ENCODE assay signal across 16 cellular contexts in genomic region chr11:57312511-57313021, GRCh38. TPM values are rescaled to one million over a fixed set of nuclear protein-coding genes. Genes with fewer than 3 reads are reported as not detected.
DNase-seq lines count a peak whose midpoint lies in the region; ATAC-seq, FAIRE-seq and TF ChIP-seq lines count a peak whose summit lies in the region.
"Had no signal": no experiment of that assay in that cellular context is flagged by ENCODE, and none has a peak within 500 bp of the region (broad histone marks: within the 10 kb centered on the region; RNA-seq: fewer than 3 reads in every experiment).

No MANE protein-coding gene starts in this region.

- H3K27me3 Mint-ChIP-seq in nephron (ENCODE audit: low read depth) = no peaks in the 10 kb centered on the region
- H3K27me3 Mint-ChIP-seq: activated CD4-positive, alpha-beta memory T cell treated with anti-CD3 and anti-CD28 coated beads for 36 hours had no signal

- H3K27ac ChIP-seq in cardiac muscle cell (peak overlapping the region; percentile 76), colonic mucosa (peak overlapping the region; percentile 87), vagina (peak overlapping the region; percentile 93)
- H3K27ac ChIP-seq: KMS-11 had no signal

- DNase-seq in cardiac muscle cell (ENCODE audit: low read depth in 1 of 2, low spot score in 1 of 2) (no peak), left cardiac atrium (no peak), colonic mucosa (peak; percentile 44), vagina (ENCODE audit: extremely low spot score in 2 of 2) (no peak), H54 (ENCODE audit: insufficient read length, low spot score) (no peak), NCI-H1417 (lab: John Stamatoyannopoulos, UW) (no peak)
- DNase-seq: activated CD4-positive, alpha-beta memory T cell treated with anti-CD3 and anti-CD28 coated beads for 36 hours; foreskin melanocyte; NCI-H2171 treated with DMSO at 0.1 percent for 48 hours; SHP77 had no signal

- peak overlapping the region in 2 of 3 experiments; percentile 51 to 69 for H3K4me3 Mint-ChIP-seq in nephron
- H3K4me3 Mint-ChIP-seq: activated CD4-positive, alpha-beta memory T cell treated with anti-CD3 and anti-CD28 coated beads for 36 hours had no signal

- no peaks in the 10 kb centered on the region for H3K9me3 ChIP-seq in cardiac muscle cell (ENCODE audit: low read depth)
- H3K9me3 ChIP-seq in colonic mucosa = no peaks in the 10 kb centered on the region
- H3K9me3 ChIP-seq in vagina = no peaks in the 10 kb centered on the region

- H3K4me3 ChIP-seq in cardiac muscle cell (no peak overlapping the region), colonic mucosa (no peak overlapping the region), vagina (no peak overlapping the region)

- no peaks in the 10 kb centered on the region for H3K9me3 Mint-ChIP-seq in nephron
- H3K9me3 Mint-ChIP-seq: activated CD4-positive, alpha-beta memory T cell treated with anti-CD3 and anti-CD28 coated beads for 36 hours; CD14-positive monocyte had no signal

- H3K4me1 ChIP-seq in cardiac muscle cell (ENCODE audit: low read depth) (peaks cover 26% of the 10 kb centered on the region), colonic mucosa (peaks cover 11% of the 10 kb centered on the region), vagina (peaks cover 85% of the 10 kb centered on the region)

- TF ChIP-seq POLR2A in vagina (IDR thresholded peaks at IDR 0.05) = no peak
- no peak for TF ChIP-seq POLR2A in H54 (IDR thresholded peaks at IDR 0.05; ENCODE audit: low read depth, low read length)

- H3K27ac Mint-ChIP-seq in nephron = peak overlapping the region; percentile 53 to 84 (median 65)
- H3K27ac Mint-ChIP-seq: activated CD4-positive, alpha-beta memory T cell treated with anti-CD3 and anti-CD28 coated beads for 36 hours had no signal

- peaks cover 25% of the 10 kb centered on the region for H3K36me3 ChIP-seq in cardiac muscle cell
- H3K36me3 ChIP-seq in colonic mucosa = peaks cover 6% of the 10 kb centered on the region
- peaks cover 2 to 73% of the 10 kb centered on the region in 2 donors for H3K36me3 ChIP-seq in vagina

- peaks cover 50% of the 10 kb centered on the region for H3K4me1 Mint-ChIP-seq in nephron

- H3K36me3 Mint-ChIP-seq in nephron (ENCODE audit: low read depth) = peaks cover 40% of the 10 kb centered on the region

- FAIRE-seq in H54 (lab: Jason Lieb, UNC) = no peak
- FAIRE-seq: GM12891 had no signal

- no peak overlapping the region for H3K9ac ChIP-seq in colonic mucosa (ENCODE audit: low read depth in 2 of 2, low read length in 2 of 2)
- H3K9ac ChIP-seq: KMS-11 had no signal

- TF ChIP-seq CTCF in cardiac muscle cell (IDR thresholded peaks at IDR 0.05; ENCODE audit: low read depth, low read length) (no peak), colonic mucosa (IDR thresholded peaks at IDR 0.05) (no peak), nephron (IDR thresholded peaks at IDR 0.05; ENCODE audit: unreplicated experiment in 3 of 3) (no peak), vagina (IDR thresholded peaks at IDR 0.05) (no peak)

- no peaks in the 10 kb centered on the region for H3K27me3 ChIP-seq in cardiac muscle cell
- no peaks in the 10 kb centered on the region for H3K27me3 ChIP-seq in colonic mucosa
- H3K27me3 ChIP-seq in vagina = no peaks in the 10 kb centered on the region

- ATAC-seq in left cardiac atrium = no peak
- no peak for ATAC-seq in GM18873 (IDR thresholded peaks at IDR 0.05; ENCODE audit: low FRiP score, unreplicated experiment)

- intact Hi-C loops in left cardiac atrium (cut with DNase I) = no loop called here
- intact Hi-C loops in colonic mucosa (cut with DNase I) = no loop called here
- intact Hi-C loops in vagina (cut with DNase I) = loop anchor here (5.0 kb wide), 1 partner anchor 1265 kb away; the partner anchor contains the start of genes LPXN and ZFP91

RNA-seq across cellular contexts. Expression of gene TNKS1BP1, which starts 12.2 kb away (rescaled TPM):
- 58.9 and 69.1 TPM in 2 replicates for total RNA-seq in cardiac muscle cell
- 62.1 and 67.1 TPM in 2 replicates for polyA plus RNA-seq in cardiac muscle cell
- 10 to 100 TPM; 73.6 to 82.6 TPM for total RNA-seq in left cardiac atrium
- 100 to 1,000 TPM; 113 to 117 TPM for total RNA-seq in colonic mucosa
- total RNA-seq in vagina = 159 TPM

RNA-seq across cellular contexts. Expression of gene SSRP1, which starts 23.1 kb away (rescaled TPM):
- total RNA-seq in cardiac muscle cell = 112 and 180 TPM in 2 replicates
- 87.0 and 112 TPM in 2 replicates for polyA plus RNA-seq in cardiac muscle cell
- 10 to 100 TPM; 34.7 to 45.5 TPM for total RNA-seq in left cardiac atrium
- 100 to 1,000 TPM in 1 of 2 donors, 10 to 100 TPM in 1; 72.7 to 162 TPM for total RNA-seq in colonic mucosa
- total RNA-seq in vagina = 85.4 TPM

RNA-seq across cellular contexts. Expression of gene P2RX3, which starts 25.6 kb away (rescaled TPM):
- total RNA-seq in cardiac muscle cell = 0.09 and 0.18 TPM in 2 replicates
- polyA plus RNA-seq in cardiac muscle cell = 0.39 and 0.62 TPM in 2 replicates
- total RNA-seq in left cardiac atrium = 1 to 10 TPM in 1 of 2 donors, under 1 TPM in 1; 0.84 to 1.7 TPM
- total RNA-seq in colonic mucosa = not detected
- total RNA-seq in vagina = not detected
- total RNA-seq: activated CD4-positive, alpha-beta memory T cell treated with anti-CD3 and anti-CD28 coated beads for 36 hours; temporal lobe had no signal
- polyA plus RNA-seq: CD14-positive monocyte had no signal
